34 cellular contexts compared by ENCODE assay signal in the genomic region with DNA sequence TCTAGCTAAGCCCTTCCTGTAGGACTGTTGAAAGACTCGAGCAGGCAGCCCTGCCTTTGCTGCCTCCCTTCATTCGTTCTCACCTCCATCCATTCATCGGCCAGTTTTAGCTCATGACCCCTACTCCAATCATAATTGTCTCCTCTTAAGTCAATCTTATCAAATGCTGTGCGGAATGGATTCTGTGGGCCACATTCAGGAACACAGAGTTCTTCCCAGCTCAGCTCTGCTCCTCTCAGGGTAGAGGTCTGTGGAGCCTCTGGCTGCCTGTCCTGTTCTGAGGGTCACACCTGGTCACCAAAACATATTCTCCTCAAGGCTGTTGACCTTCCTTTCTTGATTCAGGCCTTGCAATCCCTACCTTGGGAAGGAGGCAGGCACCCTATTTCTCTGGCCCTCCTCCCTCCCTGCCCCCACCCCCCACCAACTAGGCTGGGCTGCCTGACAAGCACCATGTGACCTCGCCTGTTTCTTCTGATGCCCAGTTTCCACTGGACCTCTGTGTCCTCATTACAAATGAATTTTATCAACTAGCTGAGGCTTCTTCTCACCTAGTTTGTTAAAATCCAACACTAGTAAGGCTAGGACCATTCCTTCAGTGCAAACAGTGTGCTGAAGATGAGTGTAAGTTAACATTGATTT. TPM values are rescaled to one million over a fixed set of nuclear protein-coding genes. Genes with fewer than 3 reads are reported as not detected.
"Had no signal": no experiment of that assay in that cellular context is flagged by ENCODE, and none has a peak within 500 bp of the region (broad histone marks: within the 10 kb centered on the region; RNA-seq: fewer than 3 reads in every experiment).

No MANE protein-coding gene starts in this region.

- DNase-seq: activated B cell treated with CpG ODN at 0.5 μM for 24 hours; activated CD4-positive, alpha-beta T cell treated with anti-CD3 and anti-CD28 coated beads for 48 hours; activated CD4-positive, alpha-beta T cell treated with anti-CD3 and anti-CD28 coated beads, Interleukin-2, amount 50 U/mL, for 1 hour; activated CD4-positive, alpha-beta T cell treated with anti-CD3 and anti-CD28 coated beads, Interleukin-2, amount 50 U/mL, for 48 hours; activated CD8-positive, alpha-beta memory T cell treated with anti-CD3 and anti-CD28 coated beads for 24 hours; activated CD8-positive, alpha-beta T cell treated with anti-CD3 and anti-CD28 coated beads for 36 hours; activated effector memory CD4-positive, alpha-beta T cell treated with Interleukin-2 at 50 U/mL for 16 hours; activated gamma-delta T cell treated with Interleukin-2 at 50 U/mL for 16 hours; activated naive CD4-positive, alpha-beta T cell treated with anti-CD3 and anti-CD28 coated beads, Interleukin-2, amount 50 U/mL, for 16 hours; activated naive CD4-positive, alpha-beta T cell treated with Interleukin-2 at 50 U/mL for 16 hours; activated T-cell treated with anti-CD3 and anti-CD28 coated beads, Interleukin-2, amount 50 U/mL, for 4 hours; amniotic stem cell; anterior cingulate cortex; brain microvascular endothelial cell; caudate nucleus; cortex of kidney; effector CD8-positive, alpha-beta T cell; esophagus squamous epithelium; foreskin melanocyte; T-cell; T1000; WERI-Rb-1 had no signal

- H3K36me3 ChIP-seq: brain microvascular endothelial cell, esophagus squamous epithelium, gastroesophageal sphincter, WERI-Rb-1 had no signal

- H3K27ac ChIP-seq: brain microvascular endothelial cell, epithelial cell of prostate, esophagus squamous epithelium, gastroesophageal sphincter, WERI-Rb-1 had no signal

- H3K4me3 ChIP-seq: esophagus squamous epithelium, gastroesophageal sphincter had no signal

- H3K4me1 ChIP-seq: esophagus squamous epithelium, gastroesophageal sphincter had no signal

- H3K27me3 ChIP-seq: brain microvascular endothelial cell, esophagus squamous epithelium, gastroesophageal sphincter had no signal

- ATAC-seq: activated CD4-positive, CD25-positive, alpha-beta regulatory T cell treated with anti-CD3 and anti-CD28 coated beads, Interleukin-2, amount 50 U/mL, for 24 hours; activated CD8-positive, alpha-beta T cell treated with anti-CD3 and anti-CD28 coated beads for 36 hours; activated T-cell treated with anti-CD3 and anti-CD28 coated beads, Interleukin-2, amount 50 U/mL, for 4 hours; activated T-helper 17 cell treated with anti-CD3 and anti-CD28 coated beads, Interleukin-2, amount 50 U/mL, for 72 hours; gastroesophageal sphincter; T-cell had no signal

- FAIRE-seq: astrocyte, bronchial epithelial cell, colon, endometrium, endothelial cell of umbilical vein had no signal

RNA-seq across cellular contexts. Expression of a gene that starts 3.5 kb away (rescaled TPM):
- total RNA-seq: activated B cell treated with CpG ODN at 0.5 μM for 24 hours; activated T-cell treated with anti-CD3 and anti-CD28 coated beads, Interleukin-2, amount 50 U/mL, for 4 hours; chondrocyte; fibroblast of lung; fibroblast of villous mesenchyme; gastroesophageal sphincter; T-cell had no signal
